Comparison of ENCODE assay signal across 8 cellular contexts in the genomic region with DNA sequence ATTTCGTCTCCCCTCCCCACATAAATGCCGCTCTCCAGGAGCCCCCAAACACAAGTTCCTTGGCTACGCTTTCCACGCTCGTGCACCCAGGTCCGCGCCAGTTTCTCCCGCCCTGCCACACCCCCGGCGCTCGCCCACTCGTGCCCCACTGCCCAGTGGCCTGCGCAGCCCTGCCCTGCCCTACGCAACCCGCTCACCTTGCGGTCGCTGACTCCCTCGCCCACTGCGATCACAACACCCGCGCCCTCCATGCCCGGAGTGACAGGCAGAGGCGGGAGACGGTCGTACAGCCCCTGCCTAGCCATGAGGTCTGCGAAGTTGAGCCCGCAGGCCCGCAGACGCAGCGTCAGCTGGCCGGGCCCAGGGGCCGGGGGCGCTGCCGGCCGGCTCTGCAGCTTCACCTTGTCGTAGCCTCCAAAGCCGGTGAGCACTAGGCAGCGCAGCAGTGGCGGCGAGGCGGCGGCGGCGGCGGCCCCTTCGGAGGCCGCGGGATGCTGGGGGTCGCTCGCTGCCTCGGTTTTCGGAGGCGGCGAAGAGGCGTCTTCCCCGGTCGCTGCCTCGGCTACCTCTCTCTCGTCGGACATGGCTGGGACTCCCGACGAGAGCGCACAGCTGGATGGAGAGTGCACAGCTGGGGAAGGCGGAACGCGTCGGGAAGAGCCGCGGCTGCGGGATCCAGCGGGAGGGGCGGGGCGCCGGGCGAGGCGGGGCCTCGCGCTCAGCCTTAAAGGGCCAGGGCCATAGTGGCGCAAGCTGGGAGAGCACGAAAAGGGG. TPM values are rescaled to one million over a fixed set of nuclear protein-coding genes. Genes with fewer than 3 reads are reported as not detected.
DNase-seq lines count a peak whose midpoint lies in the region; ATAC-seq and TF ChIP-seq lines count a peak whose summit lies in the region.

A gene (minus strand): TSS at position 647 of the 774 bp plus-strand sequence. CDS start 63 bp downstream, at position 584.

- H3K9me3 ChIP-seq in KOPT-K1 (ENCODE audit: insufficient read depth, low read length, poor library complexity, severe bottlenecking) = no peaks in the 10 kb centered on the region

- TF ChIP-seq CTCF in fibroblast of the aortic adventitia (IDR thresholded peaks at IDR 0.05; ENCODE audit: insufficient read depth, low read length) (no peak), natural killer cell (IDR thresholded peaks at IDR 0.05) (no peak), subcutaneous adipose tissue (IDR thresholded peaks at IDR 0.05; ENCODE audit: low read depth) (no peak)

- H3K27me3 Mint-ChIP-seq in natural killer cell (ENCODE audit: low read depth in 2 of 2) = no peaks in the 10 kb centered on the region

- H3K27ac ChIP-seq in KOPT-K1 (ENCODE audit: low read depth, low read length, poor library complexity, severe bottlenecking) = peak within 1 kb of the TSS; percentile 81

- H3K4me3 ChIP-seq in fibroblast of the aortic adventitia (ENCODE audit: low read depth, low read length) = peak within 1 kb of the TSS; percentile 99

- H3K27ac Mint-ChIP-seq in natural killer cell = peak within 1 kb of the TSS in 1 of 2 donors; percentile 78

- H3K4me3 Mint-ChIP-seq in natural killer cell = peak within 1 kb of the TSS; percentile 90

- peaks cover 10 to 46% of the 10 kb centered on the region in 2 donors for H3K4me1 Mint-ChIP-seq in natural killer cell

- intact Hi-C loops in natural killer cell (cut with micrococcal nuclease) = loop anchor here (5.0 to 10.0 kb wide), 5 partner anchors 103 to 343 kb away; a partner anchor contains a TSS

- H3K36me3 Mint-ChIP-seq in natural killer cell = no peaks in the 10 kb centered on the region

- H3K9me3 Mint-ChIP-seq in natural killer cell = no peaks in the 10 kb centered on the region

- peaks cover 6% of the 10 kb centered on the region for H3K36me3 ChIP-seq in KOPT-K1 (ENCODE audit: insufficient read depth, low read length)

- DNase-seq in ELR (ENCODE audit: low read depth) = peak; percentile 86
- DNase-seq in SHP77 (lab: John Stamatoyannopoulos, UW) = peak; percentile 62 to 67
- DNase-seq in activated gamma-delta T cell treated with anti-CD3 and anti-CD28 coated beads, Interleukin-2, amount 50 U/mL, for 16 hours (ENCODE audit: low read depth) = peak; percentile 14
- DNase-seq in fibroblast of the aortic adventitia (ENCODE audit: low read depth) = peak; percentile 73
- DNase-seq in natural killer cell = peak; percentile 54

- ATAC-seq in natural killer cell = peak; percentile 51 to 69 (median 61)
- no peak for ATAC-seq in GM18873 (IDR thresholded peaks at IDR 0.05; ENCODE audit: low FRiP score, unreplicated experiment)

RNA-seq across cellular contexts. Expression of the gene that starts here (rescaled TPM):
- total RNA-seq in fibroblast of the aortic adventitia (ENCODE audit: low replicate concordance) = 435 and 461 TPM in 2 replicates
- total RNA-seq in natural killer cell = 10 to 100 TPM; 21.1 to 32.1 (median 31.9) TPM
- 100 to 1,000 TPM; 134 to 420 (median 367) TPM for total RNA-seq in subcutaneous adipose tissue

Comparison
In these comparisons a context has a peak if more than half of its experiments do, and no peak if none do; other contexts are left out.
1. RNA of the gene that starts here (total RNA-seq): 435 to 461 TPM in fibroblast of the aortic adventitia and 134 to 420 TPM in subcutaneous adipose tissue; 21.1 to 32.1 TPM in natural killer cell; every median in the first group is over 4 times any median in the second.
2. DNase-seq: peak in every context shown above with its lines; median percentile 86 in ELR; 73 in fibroblast of the aortic adventitia; 64 in SHP77; 54 in natural killer cell; 14 in activated gamma-delta T cell treated with anti-CD3 and anti-CD28 coated beads, Interleukin-2, amount 50 U/mL, for 16 hours.